ENCODE assay signal across 23 cellular contexts in the genomic region with DNA sequence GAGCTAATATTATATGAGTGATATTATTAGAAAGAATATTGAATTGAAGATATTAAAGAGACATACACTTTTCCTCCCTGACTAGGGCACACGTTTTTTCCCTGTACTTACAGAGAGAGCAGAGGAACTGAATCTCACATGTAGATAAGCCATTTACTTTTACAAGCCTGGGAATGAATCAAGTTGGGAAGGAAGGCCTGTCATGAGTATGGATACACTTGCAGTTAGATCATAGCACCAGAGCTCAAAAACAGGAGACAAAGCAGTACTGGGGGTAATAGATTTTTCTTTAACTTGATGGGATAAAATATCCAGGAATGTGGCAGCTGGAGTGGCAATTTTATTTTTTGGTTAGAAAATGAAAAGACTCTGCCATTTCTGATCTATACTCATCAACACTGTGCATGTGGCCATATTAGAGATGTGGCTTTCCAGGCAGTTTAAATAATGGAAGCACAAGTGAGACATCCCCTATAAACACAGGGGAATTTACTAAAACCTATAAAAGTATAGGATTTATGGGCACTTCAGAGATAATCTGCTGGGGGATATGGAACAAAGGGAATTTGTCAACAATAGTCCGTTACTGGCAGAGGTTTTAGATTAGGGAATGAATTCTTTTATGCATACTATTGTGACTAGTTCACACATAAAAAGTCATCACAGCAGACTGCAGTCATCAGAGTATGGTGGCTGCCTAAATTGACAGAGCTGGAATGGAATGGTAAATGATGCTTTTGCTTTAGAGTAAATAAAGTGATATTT.
A peak's percentile ranks its signal among the peaks of the same experiment; 100 is the strongest.
DNase-seq lines count a peak whose midpoint lies in the region; ATAC-seq and TF ChIP-seq lines count a peak whose summit lies in the region.
"Had no signal": no experiment of that assay in that cellular context is flagged by ENCODE, and none has a peak within 500 bp of the region (broad histone marks: within the 10 kb centered on the region; RNA-seq: fewer than 3 reads in every experiment).

No MANE protein-coding gene starts in this region.

- no peak for TF ChIP-seq CTCF in OCI-LY3 (IDR thresholded peaks at IDR 0.05; ENCODE audit: low read depth, low read length)
- TF ChIP-seq CTCF in mesothelial cell of epicardium (IDR thresholded peaks at IDR 0.05; ENCODE audit: unreplicated experiment) = no peak
- no peak for TF ChIP-seq CTCF in prostate gland (IDR thresholded peaks at IDR 0.05)

- ATAC-seq in GM18868 (IDR thresholded peaks at IDR 0.05; ENCODE audit: unreplicated experiment) = peak; percentile 4
- ATAC-seq: A549; CD8-positive, alpha-beta T cell had no signal

- no peaks in the 10 kb centered on the region for H3K36me3 ChIP-seq in OCI-LY3 (replicated peaks; ENCODE audit: low read depth, low read length)
- H3K36me3 ChIP-seq in prostate gland = no peaks in the 10 kb centered on the region
- H3K36me3 ChIP-seq: BLaER1, MG63 had no signal

- peak; percentile 44 for DNase-seq in NCI-H146 (lab: John Stamatoyannopoulos, UW)
- no peak for DNase-seq in mesothelial cell of epicardium (ENCODE audit: low spot score in 2 of 2, unreplicated experiment in 2 of 2)
- DNase-seq in AG08395 (ENCODE audit: low spot score) = no peak
- DNase-seq in prostate gland (ENCODE audit: low spot score) = no peak
- DNase-seq in superior temporal gyrus (ENCODE audit: extremely low spot score) = no peak
- DNase-seq: Calu3; CD8-positive, alpha-beta T cell; DMS79 treated with DMSO at 0.1 percent for 48 hours; HCEC 1CT; Kasumi-1; MG63; NCI-H1105; NCI-H1694 treated with DMSO at 0.1 percent for 48 hours; NCI-H2107; NCI-H446; NCI-H526 treated with DMSO at 0.1 percent for 48 hours; RPMI8226; SHP77 treated with DMSO at 0.1 percent for 48 hours; SK-N-SH had no signal

- H3K4me3 ChIP-seq in OCI-LY3 (ENCODE audit: low read length) (no peak overlapping the region), prostate gland (no peak overlapping the region)
- H3K4me3 ChIP-seq: A549, BLaER1, MG63 had no signal

- peak overlapping the region; percentile 44 for H3K27ac Mint-ChIP-seq in mesothelial cell of epicardium
- H3K27ac Mint-ChIP-seq: CD8-positive, alpha-beta T cell had no signal

- H3K27me3 ChIP-seq in OCI-LY3 (ENCODE audit: low read depth, low read length) = no peaks in the 10 kb centered on the region
- no peaks in the 10 kb centered on the region for H3K27me3 ChIP-seq in prostate gland (replicated peaks; ENCODE audit: insufficient read depth)
- H3K27me3 ChIP-seq: BLaER1 had no signal

- no peaks in the 10 kb centered on the region for H3K9me3 ChIP-seq in OCI-LY3 (ENCODE audit: insufficient read depth, low read length)
- H3K9me3 ChIP-seq in prostate gland = no peaks in the 10 kb centered on the region
- H3K9me3 ChIP-seq: A549, BLaER1, MG63, SK-N-SH had no signal

- H4K20me1 ChIP-seq in OCI-LY3 (ENCODE audit: insufficient read depth, low read length) = no peaks in the 10 kb centered on the region
- H4K20me1 ChIP-seq: BLaER1 had no signal

- 19% methylated on average over 2 of the region's 2 CpGs for WGBS in prostate gland

- peaks cover 3% of the 10 kb centered on the region for H3K36me3 Mint-ChIP-seq in mesothelial cell of epicardium
- H3K36me3 Mint-ChIP-seq: CD8-positive, alpha-beta T cell had no signal

- H3K4me1 ChIP-seq in OCI-LY3 (ENCODE audit: low read length) (peaks cover 23% of the 10 kb centered on the region), prostate gland (replicated peaks) (no peaks in the 10 kb centered on the region)
- H3K4me1 ChIP-seq: A549, BLaER1 had no signal

- H2AFZ ChIP-seq in OCI-LY3 (ENCODE audit: low read depth, low read length) = no peak overlapping the region

- H3K4me2 ChIP-seq in OCI-LY3 (ENCODE audit: low read length) = peak overlapping the region; percentile 79
- H3K4me2 ChIP-seq: A549, BLaER1, SK-N-SH had no signal

- H3K4me1 Mint-ChIP-seq in mesothelial cell of epicardium = peaks cover 8% of the 10 kb centered on the region

- TF ChIP-seq POLR2A in prostate gland (IDR thresholded peaks at IDR 0.05) = no peak

- H3K27ac ChIP-seq in OCI-LY3 (ENCODE audit: low read length) = no peak overlapping the region
- no peak overlapping the region for H3K27ac ChIP-seq in prostate gland
- H3K27ac ChIP-seq: A549, BLaER1 had no signal

- no peak overlapping the region for H3K4me3 Mint-ChIP-seq in mesothelial cell of epicardium
- H3K4me3 Mint-ChIP-seq: CD8-positive, alpha-beta T cell had no signal

- H3K79me2 ChIP-seq in OCI-LY3 (ENCODE audit: low read length) = no peaks in the 10 kb centered on the region

- no peak overlapping the region for H3K9ac ChIP-seq in OCI-LY3 (ENCODE audit: low read length)
- H3K9ac ChIP-seq: BLaER1, SK-N-SH had no signal

- H3K9me3 Mint-ChIP-seq in mesothelial cell of epicardium = peaks cover 9% of the 10 kb centered on the region

- intact Hi-C loops in prostate gland (cut with DNase I) = no loop called here

- no peaks in the 10 kb centered on the region for H3K27me3 Mint-ChIP-seq in mesothelial cell of epicardium (ENCODE audit: low read depth)
